Comparison of ENCODE assay signal across 12 cellular contexts in the genomic region with DNA sequence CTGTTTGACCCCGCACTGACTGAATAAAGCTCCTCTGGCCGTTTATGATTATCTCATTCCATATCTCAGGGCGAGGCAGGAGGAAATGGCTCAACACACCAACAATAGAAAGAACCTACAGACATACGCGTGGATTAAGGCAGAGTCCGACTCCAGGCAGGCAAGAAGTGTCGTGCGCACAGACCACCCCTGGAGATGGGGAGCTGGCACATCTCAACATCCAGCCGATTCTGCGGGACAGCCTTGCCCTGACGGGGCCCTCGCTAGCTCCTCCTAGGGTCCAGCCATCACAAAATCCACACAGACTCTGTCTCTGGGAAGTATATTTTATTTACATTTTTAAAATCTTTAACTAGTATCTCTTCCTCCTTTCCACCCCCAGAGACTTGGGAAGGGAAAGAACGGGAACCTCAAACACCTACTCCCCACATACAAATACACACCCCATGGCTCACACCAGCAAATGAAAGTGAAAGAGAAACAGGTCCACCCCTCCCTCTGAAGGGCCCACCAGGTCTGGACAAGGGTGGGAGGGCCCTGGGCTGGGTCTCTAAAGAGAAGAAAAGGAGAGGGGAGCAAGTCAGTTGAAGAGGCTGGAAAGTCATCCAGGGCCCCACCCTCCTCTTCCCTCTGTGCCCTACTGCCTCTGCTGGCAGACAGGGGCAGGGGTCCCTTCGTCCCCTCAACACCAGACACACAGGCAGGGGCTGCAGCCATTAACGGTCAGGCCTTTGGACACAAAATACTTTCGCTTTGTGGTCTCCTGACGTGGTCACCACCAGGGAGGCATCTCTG. TPM values are rescaled to one million over a fixed set of nuclear protein-coding genes. Genes with fewer than 3 reads are reported as not detected.
DNase-seq lines count a peak whose midpoint lies in the region; ATAC-seq, FAIRE-seq and TF ChIP-seq lines count a peak whose summit lies in the region.
"Had no signal": no experiment of that assay in that cellular context is flagged by ENCODE, and none has a peak within 500 bp of the region (broad histone marks: within the 10 kb centered on the region; RNA-seq: fewer than 3 reads in every experiment).

No MANE protein-coding gene starts in this region.

- intact Hi-C loops in Right ventricle myocardium superior (cut with DNase I) = no loop called here
- intact Hi-C loops in HepG2 (cut with micrococcal nuclease; ENCODE audit: unreplicated experiment) = no loop called here

- H3K9me3 ChIP-seq in cardiac muscle cell (ENCODE audit: low read depth) (no peaks in the 10 kb centered on the region), HepG2 (ENCODE audit: low read length) (no peaks in the 10 kb centered on the region)

- no peak overlapping the region for H3K27ac Mint-ChIP-seq in activated naive CD8-positive, alpha-beta T cell treated with anti-CD3 and anti-CD28 coated beads, Interleukin-2, amount 10 ng/mL, durations not matched to agents 7 days and 5 days
- H3K27ac Mint-ChIP-seq: CD4-positive, alpha-beta T cell had no signal

- no peak for FAIRE-seq in HepG2 (lab: Jason Lieb, UNC)

- ATAC-seq in Right ventricle myocardium superior (ENCODE audit: poor library complexity) (no peak), HepG2 (no peak; the same call in 2 of the 3 replicates), GM19397 (IDR thresholded peaks at IDR 0.05; ENCODE audit: unreplicated experiment) (no peak)
- ATAC-seq in activated naive CD8-positive, alpha-beta T cell treated with anti-CD3 and anti-CD28 coated beads, Interleukin-2, amount 10 ng/mL, durations not matched to agents 7 days and 5 days (ENCODE audit: low read depth) = peak; percentile 57
- ATAC-seq: Right ventricle myocardium inferior had no signal

- H3K27me3 Mint-ChIP-seq in activated naive CD8-positive, alpha-beta T cell treated with anti-CD3 and anti-CD28 coated beads, Interleukin-2, amount 10 ng/mL, durations not matched to agents 7 days and 5 days = no peaks in the 10 kb centered on the region
- H3K27me3 Mint-ChIP-seq: CD4-positive, alpha-beta T cell had no signal

- H3K27ac ChIP-seq in cardiac muscle cell (no peak overlapping the region), HepG2 (ENCODE audit: extremely low read length, insufficient read depth, low read length) (peak overlapping the region; percentile 56), urinary bladder (ENCODE audit: low read depth) (peak overlapping the region; percentile 56)

- in situ Hi-C loops in HepG2 (cut with HindIII; ENCODE audit: extremely low pct_ligation_motif_present, low pct_unique_long_range_greater_than_20kb) = no loop called here

- no peak for TF ChIP-seq RAD21 in HepG2 (CRISPR knock-in tag; IDR thresholded peaks at IDR 0.05)

- peak; percentile 26 for TF ChIP-seq CTCF in cardiac muscle cell (IDR thresholded peaks at IDR 0.05; ENCODE audit: low read depth, low read length)
- no peak for TF ChIP-seq CTCF in HepG2 (CRISPR knock-in tag; IDR thresholded peaks at IDR 0.05)

- H4K20me1 ChIP-seq in HepG2 (ENCODE audit: insufficient read depth, low read length) = no peaks in the 10 kb centered on the region

- no peaks in the 10 kb centered on the region for H3K9me3 Mint-ChIP-seq in activated naive CD8-positive, alpha-beta T cell treated with anti-CD3 and anti-CD28 coated beads, Interleukin-2, amount 10 ng/mL, durations not matched to agents 7 days and 5 days
- H3K9me3 Mint-ChIP-seq: CD4-positive, alpha-beta T cell had no signal

- peaks cover 3% of the 10 kb centered on the region for H3K36me3 Mint-ChIP-seq in activated naive CD8-positive, alpha-beta T cell treated with anti-CD3 and anti-CD28 coated beads, Interleukin-2, amount 10 ng/mL, durations not matched to agents 7 days and 5 days

- no peak overlapping the region for H3K4me3 Mint-ChIP-seq in activated naive CD8-positive, alpha-beta T cell treated with anti-CD3 and anti-CD28 coated beads, Interleukin-2, amount 10 ng/mL, durations not matched to agents 7 days and 5 days
- H3K4me3 Mint-ChIP-seq: CD4-positive, alpha-beta T cell had no signal

- no peaks in the 10 kb centered on the region for H3K27me3 ChIP-seq in cardiac muscle cell
- H3K27me3 ChIP-seq in HepG2 (ENCODE audit: control insufficient read depth in 1 of 2, insufficient read depth in 2 of 2, low read length in 2 of 2) = no peaks in the 10 kb centered on the region

- no peak overlapping the region for H3K4me3 ChIP-seq in cardiac muscle cell
- H3K4me3 ChIP-seq in HepG2 (replicated peaks in 1 of 3; ENCODE audit: insufficient read depth in 1 of 3, low read depth in 2 of 3, low read length in 3 of 3) = peak overlapping the region in 1 of 3 experiments; percentile 22; a peak in 2 of 6 replicates
- no peak overlapping the region for H3K4me3 ChIP-seq in urinary bladder (ENCODE audit: low read depth, low read length)

- peaks cover under 1% of the 10 kb centered on the region for H3K79me2 ChIP-seq in HepG2 (ENCODE audit: insufficient read depth, low read length)

- peak overlapping the region; percentile 25; the same call in 1 of the 2 replicates for H3K9ac ChIP-seq in HepG2 (ENCODE audit: insufficient read depth, low read depth, low read length)

- 87% methylated on average over 17 of the region's 17 CpGs for WGBS in HepG2 (ENCODE audit: low lambda C conversion rate)
- WGBS in urinary bladder = 41% methylated on average over 17 of the region's 17 CpGs

- no peak overlapping the region for H2AFZ ChIP-seq in HepG2 (ENCODE audit: low read length)

- TF ChIP-seq EP300 in HepG2 (IDR thresholded peaks at IDR 0.05; ENCODE audit: low read depth in 2 of 2, low read length in 2 of 2) = no peak
- no peak for TF ChIP-seq EP300 in HepG2 (CRISPR knock-in tag; IDR thresholded peaks at IDR 0.05; ENCODE audit: borderline replicate concordance)

- H3K36me3 ChIP-seq in cardiac muscle cell = peaks cover 28% of the 10 kb centered on the region
- peaks cover 19 to 40% of the 10 kb centered on the region in 2 experiments for H3K36me3 ChIP-seq in HepG2 (replicated peaks in 1 of 2; ENCODE audit: control insufficient read depth in 1 of 2, insufficient read depth in 2 of 2, low read length in 2 of 2)
- H3K36me3 ChIP-seq in urinary bladder (ENCODE audit: insufficient read depth) = peaks cover 8% of the 10 kb centered on the region

- peak overlapping the region; percentile 52 for H3K4me2 ChIP-seq in HepG2 (ENCODE audit: low read depth, low read length)

- DNase-seq in cardiac muscle cell (ENCODE audit: low read depth in 1 of 2, low spot score in 1 of 2) (no peak), Right ventricle myocardium superior (no peak), HepG2 (ENCODE audit: low spot score) (no peak)
- no peak for DNase-seq in activated naive CD8-positive, alpha-beta T cell treated with anti-CD3 and anti-CD28 coated beads, Interleukin-2, amount 10 ng/mL, durations not matched to agents 7 days and 5 days
- no peak for DNase-seq in stimulated activated CD4-positive, alpha-beta T cell treated with anti-CD3 and anti-CD28 coated beads, Interleukin-1b, Interleukin-23, amount 100 ng/mL, for 48 hours
- no peak for DNase-seq in stimulated activated naive CD4-positive, alpha-beta T cell (lab: John Stamatoyannopoulos, UW)
- DNase-seq: activated CD4-positive, alpha-beta T cell treated with anti-CD3 and anti-CD28 coated beads, Interleukin-2, amount 50 U/mL, for 1 hour; CD4-positive, alpha-beta T cell; mesendoderm had no signal

- H3K4me1 ChIP-seq in cardiac muscle cell (ENCODE audit: low read depth) (peaks cover 23% of the 10 kb centered on the region), HepG2 (ENCODE audit: insufficient read depth, low read length) (peaks cover 77% of the 10 kb centered on the region), urinary bladder (ENCODE audit: insufficient read depth) (no peaks in the 10 kb centered on the region)

- TF ChIP-seq POLR2A in HepG2 (IDR thresholded peaks at IDR 0.05; ENCODE audit: insufficient read depth in 1 of 2, low read depth in 2 of 2, low read length in 2 of 2) = no peak

- CTCF ChIA-PET in HepG2 (lab: Yijun Ruan, JAX; ENCODE audit: low intra/inter-chr PET ratio, low total read pairs) = no interaction called here

- BruUV-seq in HepG2 (replicated peaks; lab: Mats Ljungman, UMichigan) = no TSS peak

- peaks cover 9% of the 10 kb centered on the region for H3K4me1 Mint-ChIP-seq in activated naive CD8-positive, alpha-beta T cell treated with anti-CD3 and anti-CD28 coated beads, Interleukin-2, amount 10 ng/mL, durations not matched to agents 7 days and 5 days

- POLR2A ChIA-PET in activated naive CD8-positive, alpha-beta T cell treated with anti-CD3 and anti-CD28 coated beads, Interleukin-2, amount 10 ng/mL, durations not matched to agents 7 days and 5 days (lab: Charles Lee) = no interaction called here
- POLR2A ChIA-PET in HepG2 (lab: Yijun Ruan, JAX) = interaction anchor here (1.3 kb wide), 1 partner anchor 19 kb away, joined by 4 read pairs; no protein-coding TSS in a partner anchor

RNA-seq across cellular contexts. Expression of a gene that starts 3.2 kb away (rescaled TPM):
- total RNA-seq in cardiac muscle cell (2.4 and 4.4 TPM in 2 replicates), Right ventricle myocardium superior (1.8 TPM), HepG2 (2016; rRNA removed; fragmentation: Illumina TruSeq; extraction: Trizol) (0.09 TPM in 1 of 2 replicates, not detected in the other), urinary bladder (1.6 TPM)
- polyA plus RNA-seq in cardiac muscle cell (2.9 and 7.9 TPM in 2 replicates), HepG2 (2011; rRNA removed) (0.05 and 0.09 TPM in 2 replicates), urinary bladder (19.3 TPM)
- under 1 TPM; 0.71 to 0.72 TPM for total RNA-seq in activated naive CD8-positive, alpha-beta T cell treated with anti-CD3 and anti-CD28 coated beads, Interleukin-2, amount 10 ng/mL, durations not matched to agents 7 days and 5 days
- total RNA-seq in HepG2 (2016; cell fraction: cytosol; rRNA removed; fragmentation: Illumina TruSeq; extraction: Trizol; ENCODE audit: low read depth) = not detected in 2 replicates
- 0.15 TPM in 1 of 2 replicates, not detected in the other for total RNA-seq in HepG2 (2016; cell fraction: insoluble cytoplasmic fraction; rRNA removed; fragmentation: Illumina TruSeq; extraction: Trizol)
- 0.17 TPM in 1 of 2 replicates, not detected in the other for total RNA-seq in HepG2 (2016; cell fraction: membrane; rRNA removed; fragmentation: Illumina TruSeq; extraction: Trizol)
- total RNA-seq in HepG2 (2016; cell fraction: nucleus; rRNA removed; fragmentation: Illumina TruSeq; extraction: Trizol) = 0.25 and 0.38 TPM in 2 replicates
- polyA plus RNA-seq in HepG2 (2011; cell fraction: cytosol; rRNA removed) = 0.05 and 0.12 TPM in 2 replicates
- polyA plus RNA-seq in HepG2 (2011; cell fraction: nucleus; rRNA removed) = 0.45 and 0.68 TPM in 2 replicates
- 0.09 and 0.11 TPM in 2 replicates for polyA plus RNA-seq in HepG2 (2012)
- polyA plus RNA-seq in HepG2 (2016; cell fraction: cytosol; fragmentation: Illumina TruSeq; extraction: Trizol; ENCODE audit: low read depth) = 0.08 and 0.22 TPM in 2 replicates
- polyA plus RNA-seq in HepG2 (2016; cell fraction: insoluble cytoplasmic fraction; fragmentation: Illumina TruSeq; extraction: Trizol; ENCODE audit: low read depth) = 0.16 TPM in 1 of 2 replicates, not detected in the other
- polyA plus RNA-seq in HepG2 (2016; cell fraction: membrane; fragmentation: Illumina TruSeq; extraction: Trizol; ENCODE audit: low read depth) = 0.22 and 0.27 TPM in 2 replicates
- polyA plus RNA-seq in HepG2 (2016; cell fraction: nucleus; fragmentation: Illumina TruSeq; extraction: Trizol; ENCODE audit: insufficient read depth, low read depth) = not detected in 2 replicates
- polyA minus RNA-seq in HepG2 (2011; rRNA and poly(A)+ RNA removed; ENCODE audit: low replicate concordance) = 0.12 and 1.2 TPM in 2 replicates
- not detected in 2 replicates for polyA minus RNA-seq in HepG2 (2011; cell fraction: cytosol; rRNA and poly(A)+ RNA removed)
- 1.2 and 1.5 TPM in 2 replicates for polyA minus RNA-seq in HepG2 (2011; cell fraction: nucleus; rRNA and poly(A)+ RNA removed)

RNA-seq across cellular contexts. Expression of a gene that starts 5.9 kb away (rescaled TPM):
- total RNA-seq in cardiac muscle cell (269 and 315 TPM in 2 replicates), Right ventricle myocardium superior (48.4 TPM), HepG2 (2016; rRNA removed; fragmentation: Illumina TruSeq; extraction: Trizol) (186 and 241 TPM in 2 replicates), urinary bladder (75.9 TPM)
- polyA plus RNA-seq in cardiac muscle cell (273 and 276 TPM in 2 replicates), HepG2 (2011; rRNA removed) (110 and 119 TPM in 2 replicates), urinary bladder (139 TPM)
- 10 to 100 TPM; 45.2 to 51.7 TPM for total RNA-seq in activated naive CD8-positive, alpha-beta T cell treated with anti-CD3 and anti-CD28 coated beads, Interleukin-2, amount 10 ng/mL, durations not matched to agents 7 days and 5 days
- 26.6 and 29.2 TPM in 2 replicates for total RNA-seq in HepG2 (2016; cell fraction: cytosol; rRNA removed; fragmentation: Illumina TruSeq; extraction: Trizol; ENCODE audit: low read depth)
- total RNA-seq in HepG2 (2016; cell fraction: insoluble cytoplasmic fraction; rRNA removed; fragmentation: Illumina TruSeq; extraction: Trizol) = 202 and 247 TPM in 2 replicates
- total RNA-seq in HepG2 (2016; cell fraction: membrane; rRNA removed; fragmentation: Illumina TruSeq; extraction: Trizol) = 56.8 and 59.3 TPM in 2 replicates
- 85.4 and 91.7 TPM in 2 replicates for total RNA-seq in HepG2 (2016; cell fraction: nucleus; rRNA removed; fragmentation: Illumina TruSeq; extraction: Trizol)
- 138 and 202 TPM in 2 replicates for polyA plus RNA-seq in HepG2 (2011; cell fraction: cytosol; rRNA removed)
- polyA plus RNA-seq in HepG2 (2011; cell fraction: nucleus; rRNA removed) = 161 and 181 TPM in 2 replicates
- polyA plus RNA-seq in HepG2 (2012) = 99.2 and 104 TPM in 2 replicates
- polyA plus RNA-seq in HepG2 (2016; cell fraction: cytosol; fragmentation: Illumina TruSeq; extraction: Trizol; ENCODE audit: low read depth) = 13.9 and 16.0 TPM in 2 replicates
- polyA plus RNA-seq in HepG2 (2016; cell fraction: insoluble cytoplasmic fraction; fragmentation: Illumina TruSeq; extraction: Trizol; ENCODE audit: low read depth) = 224 and 231 TPM in 2 replicates
- polyA plus RNA-seq in HepG2 (2016; cell fraction: membrane; fragmentation: Illumina TruSeq; extraction: Trizol; ENCODE audit: low read depth) = 30.9 and 33.2 TPM in 2 replicates
- 127 and 131 TPM in 2 replicates for polyA plus RNA-seq in HepG2 (2016; cell fraction: nucleus; fragmentation: Illumina TruSeq; extraction: Trizol; ENCODE audit: insufficient read depth, low read depth)
- polyA minus RNA-seq in HepG2 (2011; rRNA and poly(A)+ RNA removed; ENCODE audit: low replicate concordance) = 41.5 and 143 TPM in 2 replicates
- polyA minus RNA-seq in HepG2 (2011; cell fraction: cytosol; rRNA and poly(A)+ RNA removed) = 58.2 and 63.3 TPM in 2 replicates
- polyA minus RNA-seq in HepG2 (2011; cell fraction: nucleus; rRNA and poly(A)+ RNA removed) = 39.9 and 43.6 TPM in 2 replicates

RNA-seq across cellular contexts. Expression of a gene that starts 6.3 kb away (rescaled TPM):
- total RNA-seq in cardiac muscle cell (103 and 173 TPM in 2 replicates), Right ventricle myocardium superior (72.9 TPM), HepG2 (2016; rRNA removed; fragmentation: Illumina TruSeq; extraction: Trizol) (50.0 and 55.9 TPM in 2 replicates), urinary bladder (24.6 TPM)
- polyA plus RNA-seq in cardiac muscle cell (206 and 287 TPM in 2 replicates), HepG2 (2011; rRNA removed) (78.0 and 80.4 TPM in 2 replicates), urinary bladder (92.7 TPM)
- 10 to 100 TPM; 33.9 to 36.3 TPM for total RNA-seq in activated naive CD8-positive, alpha-beta T cell treated with anti-CD3 and anti-CD28 coated beads, Interleukin-2, amount 10 ng/mL, durations not matched to agents 7 days and 5 days
- 21.6 and 27.3 TPM in 2 replicates for total RNA-seq in HepG2 (2016; cell fraction: cytosol; rRNA removed; fragmentation: Illumina TruSeq; extraction: Trizol; ENCODE audit: low read depth)
- 48.3 and 59.8 TPM in 2 replicates for total RNA-seq in HepG2 (2016; cell fraction: insoluble cytoplasmic fraction; rRNA removed; fragmentation: Illumina TruSeq; extraction: Trizol)
- total RNA-seq in HepG2 (2016; cell fraction: membrane; rRNA removed; fragmentation: Illumina TruSeq; extraction: Trizol) = 30.6 and 30.7 TPM in 2 replicates
- total RNA-seq in HepG2 (2016; cell fraction: nucleus; rRNA removed; fragmentation: Illumina TruSeq; extraction: Trizol) = 34.2 and 39.5 TPM in 2 replicates
- 48.4 and 76.6 TPM in 2 replicates for polyA plus RNA-seq in HepG2 (2011; cell fraction: cytosol; rRNA removed)
- polyA plus RNA-seq in HepG2 (2011; cell fraction: nucleus; rRNA removed) = 76.3 and 77.5 TPM in 2 replicates
- polyA plus RNA-seq in HepG2 (2012) = 59.5 and 60.9 TPM in 2 replicates
- polyA plus RNA-seq in HepG2 (2016; cell fraction: cytosol; fragmentation: Illumina TruSeq; extraction: Trizol; ENCODE audit: low read depth) = 24.9 and 29.3 TPM in 2 replicates
- 58.0 and 59.1 TPM in 2 replicates for polyA plus RNA-seq in HepG2 (2016; cell fraction: insoluble cytoplasmic fraction; fragmentation: Illumina TruSeq; extraction: Trizol; ENCODE audit: low read depth)
- 31.6 and 35.4 TPM in 2 replicates for polyA plus RNA-seq in HepG2 (2016; cell fraction: membrane; fragmentation: Illumina TruSeq; extraction: Trizol; ENCODE audit: low read depth)
- polyA plus RNA-seq in HepG2 (2016; cell fraction: nucleus; fragmentation: Illumina TruSeq; extraction: Trizol; ENCODE audit: insufficient read depth, low read depth) = 73.5 and 80.9 TPM in 2 replicates
- polyA minus RNA-seq in HepG2 (2011; rRNA and poly(A)+ RNA removed; ENCODE audit: low replicate concordance) = 33.3 and 44.2 TPM in 2 replicates
- polyA minus RNA-seq in HepG2 (2011; cell fraction: cytosol; rRNA and poly(A)+ RNA removed) = 15.5 and 20.7 TPM in 2 replicates
- polyA minus RNA-seq in HepG2 (2011; cell fraction: nucleus; rRNA and poly(A)+ RNA removed) = 9.7 and 10.9 TPM in 2 replicates

RNA-seq across cellular contexts. Expression of a gene that starts 28.3 kb away (rescaled TPM):
- total RNA-seq in cardiac muscle cell = 15.5 and 25.9 TPM in 2 replicates
- polyA plus RNA-seq in cardiac muscle cell = 18.8 and 41.2 TPM in 2 replicates
- total RNA-seq in Right ventricle myocardium superior = 117 TPM
- total RNA-seq in activated naive CD8-positive, alpha-beta T cell treated with anti-CD3 and anti-CD28 coated beads, Interleukin-2, amount 10 ng/mL, durations not matched to agents 7 days and 5 days = 10 to 100 TPM; 61.0 to 71.5 TPM
- total RNA-seq in HepG2 (2016; rRNA removed; fragmentation: Illumina TruSeq; extraction: Trizol) = 69.7 and 139 TPM in 2 replicates
- 37.2 and 38.6 TPM in 2 replicates for total RNA-seq in HepG2 (2016; cell fraction: cytosol; rRNA removed; fragmentation: Illumina TruSeq; extraction: Trizol; ENCODE audit: low read depth)
- total RNA-seq in HepG2 (2016; cell fraction: insoluble cytoplasmic fraction; rRNA removed; fragmentation: Illumina TruSeq; extraction: Trizol) = 57.8 and 142 TPM in 2 replicates
- 88.3 and 90.4 TPM in 2 replicates for total RNA-seq in HepG2 (2016; cell fraction: membrane; rRNA removed; fragmentation: Illumina TruSeq; extraction: Trizol)
- 108 and 128 TPM in 2 replicates for total RNA-seq in HepG2 (2016; cell fraction: nucleus; rRNA removed; fragmentation: Illumina TruSeq; extraction: Trizol)
- 127 and 181 TPM in 2 replicates for polyA plus RNA-seq in HepG2 (2011; rRNA removed)
- 146 and 187 TPM in 2 replicates for polyA plus RNA-seq in HepG2 (2011; cell fraction: cytosol; rRNA removed)
- polyA plus RNA-seq in HepG2 (2011; cell fraction: nucleus; rRNA removed) = 207 and 243 TPM in 2 replicates
- polyA plus RNA-seq in HepG2 (2012) = 254 and 390 TPM in 2 replicates
- polyA plus RNA-seq in HepG2 (2016; cell fraction: cytosol; fragmentation: Illumina TruSeq; extraction: Trizol; ENCODE audit: low read depth) = 33.9 and 35.7 TPM in 2 replicates
- 56.2 and 61.3 TPM in 2 replicates for polyA plus RNA-seq in HepG2 (2016; cell fraction: insoluble cytoplasmic fraction; fragmentation: Illumina TruSeq; extraction: Trizol; ENCODE audit: low read depth)
- 62.1 and 66.4 TPM in 2 replicates for polyA plus RNA-seq in HepG2 (2016; cell fraction: membrane; fragmentation: Illumina TruSeq; extraction: Trizol; ENCODE audit: low read depth)
- polyA plus RNA-seq in HepG2 (2016; cell fraction: nucleus; fragmentation: Illumina TruSeq; extraction: Trizol; ENCODE audit: insufficient read depth, low read depth) = 152 and 156 TPM in 2 replicates
- polyA minus RNA-seq in HepG2 (2011; rRNA and poly(A)+ RNA removed; ENCODE audit: low replicate concordance) = 19.4 and 315 TPM in 2 replicates
- 88.2 and 133 TPM in 2 replicates for polyA minus RNA-seq in HepG2 (2011; cell fraction: cytosol; rRNA and poly(A)+ RNA removed)
- polyA minus RNA-seq in HepG2 (2011; cell fraction: nucleus; rRNA and poly(A)+ RNA removed) = 37.2 and 64.6 TPM in 2 replicates
- total RNA-seq in urinary bladder = 127 TPM
- 180 TPM for polyA plus RNA-seq in urinary bladder

RNA-seq across cellular contexts. Expression of a gene that starts 47.0 kb away (rescaled TPM):
- total RNA-seq in cardiac muscle cell = 223 and 250 TPM in 2 replicates
- polyA plus RNA-seq in cardiac muscle cell = 379 and 442 TPM in 2 replicates
- total RNA-seq in Right ventricle myocardium superior = 123 TPM
- 100 to 1,000 TPM; 707 to 735 TPM for total RNA-seq in activated naive CD8-positive, alpha-beta T cell treated with anti-CD3 and anti-CD28 coated beads, Interleukin-2, amount 10 ng/mL, durations not matched to agents 7 days and 5 days
- 168 and 201 TPM in 2 replicates for total RNA-seq in HepG2 (2016; rRNA removed; fragmentation: Illumina TruSeq; extraction: Trizol)
- 312 and 330 TPM in 2 replicates for total RNA-seq in HepG2 (2016; cell fraction: cytosol; rRNA removed; fragmentation: Illumina TruSeq; extraction: Trizol; ENCODE audit: low read depth)
- 163 and 189 TPM in 2 replicates for total RNA-seq in HepG2 (2016; cell fraction: insoluble cytoplasmic fraction; rRNA removed; fragmentation: Illumina TruSeq; extraction: Trizol)
- 389 and 391 TPM in 2 replicates for total RNA-seq in HepG2 (2016; cell fraction: membrane; rRNA removed; fragmentation: Illumina TruSeq; extraction: Trizol)
- 103 and 109 TPM in 2 replicates for total RNA-seq in HepG2 (2016; cell fraction: nucleus; rRNA removed; fragmentation: Illumina TruSeq; extraction: Trizol)
- 257 and 303 TPM in 2 replicates for polyA plus RNA-seq in HepG2 (2011; rRNA removed)
- 184 and 199 TPM in 2 replicates for polyA plus RNA-seq in HepG2 (2011; cell fraction: cytosol; rRNA removed)
- 103 and 125 TPM in 2 replicates for polyA plus RNA-seq in HepG2 (2011; cell fraction: nucleus; rRNA removed)
- 165 and 176 TPM in 2 replicates for polyA plus RNA-seq in HepG2 (2012)
- polyA plus RNA-seq in HepG2 (2016; cell fraction: cytosol; fragmentation: Illumina TruSeq; extraction: Trizol; ENCODE audit: low read depth) = 614 and 653 TPM in 2 replicates
- polyA plus RNA-seq in HepG2 (2016; cell fraction: insoluble cytoplasmic fraction; fragmentation: Illumina TruSeq; extraction: Trizol; ENCODE audit: low read depth) = 342 and 343 TPM in 2 replicates
- polyA plus RNA-seq in HepG2 (2016; cell fraction: membrane; fragmentation: Illumina TruSeq; extraction: Trizol; ENCODE audit: low read depth) = 586 and 613 TPM in 2 replicates
- polyA plus RNA-seq in HepG2 (2016; cell fraction: nucleus; fragmentation: Illumina TruSeq; extraction: Trizol; ENCODE audit: insufficient read depth, low read depth) = 218 and 223 TPM in 2 replicates
- 153 and 196 TPM in 2 replicates for polyA minus RNA-seq in HepG2 (2011; rRNA and poly(A)+ RNA removed; ENCODE audit: low replicate concordance)
- 74.9 and 88.0 TPM in 2 replicates for polyA minus RNA-seq in HepG2 (2011; cell fraction: cytosol; rRNA and poly(A)+ RNA removed)
- 166 and 173 TPM in 2 replicates for polyA minus RNA-seq in HepG2 (2011; cell fraction: nucleus; rRNA and poly(A)+ RNA removed)
- 206 TPM for total RNA-seq in urinary bladder
- 256 TPM for polyA plus RNA-seq in urinary bladder
